Comparison of ENCODE assay signal across 2 cellular contexts in genomic region chr9:2477755-2478154, GRCh38.
A peak's percentile ranks its signal among the peaks of the same experiment; 100 is the strongest.
TF ChIP-seq lines count a peak whose summit lies in the region.

No MANE protein-coding gene starts in this region.

TF ChIP-seq in IMR-90, 13 proteins besides CTCF, POLR2A, EP300 and RAD21:
- TF ChIP-seq CHD1 (IDR thresholded peaks at IDR 0.05; ENCODE audit: low read depth, low read length), result no peak
- TF ChIP-seq CEBPB (IDR thresholded peaks at IDR 0.05; ENCODE audit: low read depth, low read length), result no peak
- no peak for TF ChIP-seq FOS (IDR thresholded peaks at IDR 0.05; ENCODE audit: low read depth, low read length)
- TF ChIP-seq RCOR1 (IDR thresholded peaks at IDR 0.05; ENCODE audit: insufficient replicate concordance, low read length), result no peak
- TF ChIP-seq ELK1 (IDR thresholded peaks at IDR 0.05; ENCODE audit: borderline replicate concordance, low read depth, low read length), result no peak
- TF ChIP-seq NFE2L2 (IDR thresholded peaks at IDR 0.05; ENCODE audit: low read depth, low read length), result no peak
- no peak for TF ChIP-seq MAFK (IDR thresholded peaks at IDR 0.05; ENCODE audit: low read depth, low read length)
- TF ChIP-seq MAZ (IDR thresholded peaks at IDR 0.05; ENCODE audit: borderline replicate concordance, low read depth, low read length), result no peak
- TF ChIP-seq MXI1 (IDR thresholded peaks at IDR 0.05; ENCODE audit: borderline replicate concordance, low read depth, low read length), result no peak
- TF ChIP-seq BHLHE40 (IDR thresholded peaks at IDR 0.05; ENCODE audit: low read depth, low read length), result no peak
- TF ChIP-seq, protein P1, sequence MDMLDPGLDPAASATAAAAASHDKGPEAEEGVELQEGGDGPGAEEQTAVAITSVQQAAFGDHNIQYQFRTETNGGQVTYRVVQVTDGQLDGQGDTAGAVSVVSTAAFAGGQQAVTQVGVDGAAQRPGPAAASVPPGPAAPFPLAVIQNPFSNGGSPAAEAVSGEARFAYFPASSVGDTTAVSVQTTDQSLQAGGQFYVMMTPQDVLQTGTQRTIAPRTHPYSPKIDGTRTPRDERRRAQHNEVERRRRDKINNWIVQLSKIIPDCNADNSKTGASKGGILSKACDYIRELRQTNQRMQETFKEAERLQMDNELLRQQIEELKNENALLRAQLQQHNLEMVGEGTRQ (IDR thresholded peaks at IDR 0.05; ENCODE audit: low read depth, low read length), result no peak
- TF ChIP-seq SMC3 (IDR thresholded peaks at IDR 0.05; ENCODE audit: low read depth, low read length), result no peak
- no peak for TF ChIP-seq RFX5 (IDR thresholded peaks at IDR 0.05; ENCODE audit: low read depth, low read length)

TF ChIP-seq in endothelial cell of umbilical vein, 7 proteins besides CTCF, POLR2A, EP300 and RAD21:
- TF ChIP-seq, protein P2, sequence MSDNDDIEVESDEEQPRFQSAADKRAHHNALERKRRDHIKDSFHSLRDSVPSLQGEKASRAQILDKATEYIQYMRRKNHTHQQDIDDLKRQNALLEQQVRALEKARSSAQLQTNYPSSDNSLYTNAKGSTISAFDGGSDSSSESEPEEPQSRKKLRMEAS (IDR thresholded peaks at IDR 0.05; ENCODE audit: insufficient read depth, insufficient read length), result no peak
- peak; percentile 45 for TF ChIP-seq JUN (IDR thresholded peaks at IDR 0.05; ENCODE audit: borderline replicate concordance, insufficient read depth, insufficient read length, low read depth)
- no peak for TF ChIP-seq MYC (IDR thresholded peaks at IDR 0.05; ENCODE audit: low read depth, low read length)
- TF ChIP-seq POLR2AphosphoS5 (IDR thresholded peaks at IDR 0.05; ENCODE audit: insufficient read depth, low read depth, low read length), result peak; percentile 68
- TF ChIP-seq EZH2 (IDR thresholded peaks at IDR 0.05; ENCODE audit: borderline replicate concordance, low read depth, low read length, severe bottlenecking), result no peak
- TF ChIP-seq FOS (IDR thresholded peaks at IDR 0.05; ENCODE audit: borderline replicate concordance, insufficient read depth, low read length), result peak; percentile 64
- TF ChIP-seq GATA2 (IDR thresholded peaks at IDR 0.05; ENCODE audit: insufficient read depth, insufficient read length, low read depth, low read length), result peak; percentile 86
